Comparison of ENCODE assay signal across 11 cellular contexts in genomic region chr2:150484006-150484405, GRCh38. TPM values are rescaled to one million over a fixed set of nuclear protein-coding genes. Genes with fewer than 3 reads are reported as not detected.
DNase-seq lines count a peak whose midpoint lies in the region; TF ChIP-seq lines count a peak whose summit lies in the region.
"Had no signal": no experiment of that assay in that cellular context is flagged by ENCODE, and none has a peak within 500 bp of the region (broad histone marks: within the 10 kb centered on the region; RNA-seq: fewer than 3 reads in every experiment).

No MANE protein-coding gene starts in this region.

- H3K9me3 Mint-ChIP-seq in MCF 10A (ENCODE audit: unreplicated experiment), result no peaks in the 10 kb centered on the region
- no peaks in the 10 kb centered on the region for H3K9me3 Mint-ChIP-seq in activated CD4-positive, alpha-beta T cell treated with anti-CD3 and anti-CD28 coated beads, Interleukin-2, amount 10 ng/mL, durations not matched to agents 7 days and 5 days

- H3K9me3 ChIP-seq in tibial nerve, result no peaks in the 10 kb centered on the region
- H3K9me3 ChIP-seq: gastrocnemius medialis had no signal

- no TSS peak for BruUV-seq in MCF 10A (replicated peaks; lab: Mats Ljungman, UMichigan)

- no peaks in the 10 kb centered on the region for H4K20me1 ChIP-seq in KMS-11 (ENCODE audit: insufficient read depth)

- peak overlapping the region; percentile 55; the same call in 1 of the 2 replicates for H3K4me2 ChIP-seq in KMS-11

- no peak overlapping the region for H3K9ac ChIP-seq in KMS-11

- DNase-seq in MCF 10A (ENCODE audit: unreplicated experiment) (peak; percentile 51), left kidney (ENCODE audit: low read depth, low spot score) (peak; percentile 24), tibial nerve (ENCODE audit: low spot score in 2 of 2) (no peak), iPS-NIHi7 (ENCODE audit: extremely low spot score) (no peak), caudate nucleus (lab: John Stamatoyannopoulos, UW) (no peak)
- DNase-seq in activated CD4-positive, alpha-beta T cell treated with anti-CD3 and anti-CD28 coated beads, Interleukin-2, amount 10 ng/mL, durations not matched to agents 7 days and 5 days, result no peak
- DNase-seq: activated gamma-delta T cell, gastrocnemius medialis, NCI-H2029 treated with DMSO at 0.1 percent for 48 hours had no signal

- H3K27ac Mint-ChIP-seq in MCF 10A (ENCODE audit: low read depth, unreplicated experiment), result peak overlapping the region; percentile 97
- H3K27ac Mint-ChIP-seq in activated CD4-positive, alpha-beta T cell treated with anti-CD3 and anti-CD28 coated beads, Interleukin-2, amount 10 ng/mL, durations not matched to agents 7 days and 5 days, result no peak overlapping the region

- no peaks in the 10 kb centered on the region for H3K27me3 Mint-ChIP-seq in MCF 10A (ENCODE audit: insufficient read depth, unreplicated experiment)
- peaks cover 53% of the 10 kb centered on the region for H3K27me3 Mint-ChIP-seq in activated CD4-positive, alpha-beta T cell treated with anti-CD3 and anti-CD28 coated beads, Interleukin-2, amount 10 ng/mL, durations not matched to agents 7 days and 5 days

- CTCF ChIA-PET in MCF 10A (lab: Yijun Ruan, JAX), result interaction anchor here (0.5 to 2.2 kb wide), 9 partner anchors 12 to 889 kb away, joined by 3 to 20 read pairs (median 4); no protein-coding TSS in a partner anchor
- CTCF ChIA-PET in activated CD4-positive, alpha-beta T cell treated with anti-CD3 and anti-CD28 coated beads, Interleukin-2, amount 10 ng/mL, durations not matched to agents 7 days and 5 days (lab: Charles Lee), result no interaction called here

- WGBS in tibial nerve, 2 donors, result 62% methylated on average over 3 of the region's 3 CpGs

- H3K4me3 ChIP-seq in KMS-11 (IDR thresholded peaks at IDR 0.05; ENCODE audit: insufficient read depth, low read depth, low read length) (no peak overlapping the region), tibial nerve (peak overlapping the region in 3 of 4 donors; percentile 65 to 94 (median 83))

- H3K79me2 ChIP-seq in KMS-11 (ENCODE audit: insufficient read depth, low read depth), result peaks cover 22% of the 10 kb centered on the region; the same call in 1 of the 2 replicates

- no peak for TF ChIP-seq POLR2A in tibial nerve (IDR thresholded peaks at IDR 0.05)

- H3K4me1 ChIP-seq in KMS-11 (ENCODE audit: low read depth, poor library complexity, severe bottlenecking) (peaks cover 24% of the 10 kb centered on the region), tibial nerve (peaks cover 0 to 60% (median 35%) of the 10 kb centered on the region in 4 donors)

- intact Hi-C loops in MCF 10A (cut with micrococcal nuclease), result loop anchor here (1.0 to 10.0 kb wide), 2 partner anchors 209 to 342 kb away; no protein-coding TSS in a partner anchor

- H3K4me3 Mint-ChIP-seq in MCF 10A (ENCODE audit: unreplicated experiment), result peak overlapping the region; percentile 98
- H3K4me3 Mint-ChIP-seq in activated CD4-positive, alpha-beta T cell treated with anti-CD3 and anti-CD28 coated beads, Interleukin-2, amount 10 ng/mL, durations not matched to agents 7 days and 5 days, result no peak overlapping the region

- POLR2A ChIA-PET in MCF 10A (lab: Yijun Ruan, JAX), result interaction anchor here (0.6 to 9.4 kb wide), 23 partner anchors 9 to 898 kb away, joined by 3 to 81 read pairs (median 8); partner anchors contain the start of gene MMADHC
- POLR2A ChIA-PET in activated CD4-positive, alpha-beta T cell treated with anti-CD3 and anti-CD28 coated beads, Interleukin-2, amount 10 ng/mL, durations not matched to agents 7 days and 5 days (lab: Charles Lee), result no interaction called here

- H3K27me3 ChIP-seq in KMS-11 (ENCODE audit: insufficient read depth, low read depth), result no peaks in the 10 kb centered on the region
- no peaks in the 10 kb centered on the region for H3K27me3 ChIP-seq in tibial nerve
- H3K27me3 ChIP-seq: gastrocnemius medialis had no signal

- H3K4me1 Mint-ChIP-seq in MCF 10A (ENCODE audit: insufficient read depth, unreplicated experiment), result peaks cover 41% of the 10 kb centered on the region
- peaks cover 11% of the 10 kb centered on the region for H3K4me1 Mint-ChIP-seq in activated CD4-positive, alpha-beta T cell treated with anti-CD3 and anti-CD28 coated beads, Interleukin-2, amount 10 ng/mL, durations not matched to agents 7 days and 5 days

- H3K27ac ChIP-seq in KMS-11, result no peak overlapping the region
- peak overlapping the region in 2 of 4 donors; percentile 95 to 99 for H3K27ac ChIP-seq in tibial nerve
- no peak overlapping the region for H3K27ac ChIP-seq in caudate nucleus (ENCODE audit: low read depth, low read length)

- H3K36me3 ChIP-seq in KMS-11 (ENCODE audit: insufficient read depth) (no peaks in the 10 kb centered on the region), tibial nerve (no peaks in the 10 kb centered on the region)
- H3K36me3 ChIP-seq: gastrocnemius medialis had no signal

- no peak for TF ChIP-seq CTCF in KMS-11 (conservative IDR thresholded peaks at IDR 0.05; ENCODE audit: low read depth, low read length)
- no peak for TF ChIP-seq CTCF in MCF 10A (IDR thresholded peaks at IDR 0.05; ENCODE audit: unreplicated experiment)
- TF ChIP-seq CTCF in tibial nerve (IDR thresholded peaks at IDR 0.05), result no peak

- no peak overlapping the region for H2AFZ ChIP-seq in KMS-11 (ENCODE audit: low read depth)

- TF ChIP-seq EP300 in tibial nerve (IDR thresholded peaks at IDR 0.05), result no peak

- peaks cover 62% of the 10 kb centered on the region for H3K36me3 Mint-ChIP-seq in MCF 10A (ENCODE audit: insufficient read depth, unreplicated experiment)
- peaks cover 3% of the 10 kb centered on the region for H3K36me3 Mint-ChIP-seq in activated CD4-positive, alpha-beta T cell treated with anti-CD3 and anti-CD28 coated beads, Interleukin-2, amount 10 ng/mL, durations not matched to agents 7 days and 5 days (ENCODE audit: low read depth)

RNA-seq across cellular contexts. Expression of gene RND3, which starts 3.5 kb away (rescaled TPM):
- 158 and 182 TPM in 2 replicates for total RNA-seq in MCF 10A (2022)
- total RNA-seq in tibial nerve, result 10 to 100 TPM; 21.8 to 73.5 (median 26.3) TPM
- not detected for total RNA-seq in activated CD4-positive, alpha-beta T cell treated with anti-CD3 and anti-CD28 coated beads, Interleukin-2, amount 10 ng/mL, durations not matched to agents 7 days and 5 days
- total RNA-seq: T-helper 1 cell treated with Interleukin-12 subunit alpha and Interleukin-12 subunit beta and Interleukin-4 antibody, amounts not matched to agents 30 ng/mL and 1 ng/mL, for 36 hours had no signal

Comparison
In these comparisons a context has a peak if more than half of its experiments do, and no peak if none do; other contexts are left out.
1. DNase-seq: peak in MCF 10A (single experiment) and left kidney (single experiment); none in tibial nerve (0 of 2), iPS-NIHi7 (single experiment), activated CD4-positive, alpha-beta T cell treated with anti-CD3 and anti-CD28 coated beads, Interleukin-2, amount 10 ng/mL, durations not matched to agents 7 days and 5 days (single experiment) and caudate nucleus (0 of 61).
2. RNA of gene RND3, which starts 3.5 kb away (total RNA-seq): 158 to 182 TPM in MCF 10A and 21.8 to 73.5 TPM in tibial nerve; not detected in activated CD4-positive, alpha-beta T cell treated with anti-CD3 and anti-CD28 coated beads, Interleukin-2, amount 10 ng/mL, durations not matched to agents 7 days and 5 days; every median in the first group is over 10 times any median in the second.